In genomic region chr5:34656700-34657549, GRCh38 we compare ENCODE assay signal across 8 cellular contexts. TPM values are rescaled to one million over a fixed set of nuclear protein-coding genes. Genes with fewer than 3 reads are reported as not detected.
A peak's percentile ranks its signal among the peaks of the same experiment; 100 is the strongest.
DNase-seq lines count a peak whose midpoint lies in the region; ATAC-seq and TF ChIP-seq lines count a peak whose summit lies in the region.

No MANE protein-coding gene starts in this region.

- in situ Hi-C loops in G401 (cut with HindIII; ENCODE audit: low sequenced_read_pairs): no loop called here

- 0 to 3% (median 1%) methylated on average over 10 to 61 of the region's 61 CpGs for WGBS in adrenal gland, 4 donors
- no CpG with 5 or more reads among the region's 61 CpGs for WGBS in iPS DF 6.9 (ENCODE audit: insufficient coverage, insufficient read length)

- TF ChIP-seq POLR2A in adrenal gland (IDR thresholded peaks at IDR 0.05): no peak

- peaks cover 16 to 19% (median 16%) of the 10 kb centered on the region in 3 donors for H3K4me1 Mint-ChIP-seq in IgD-negative memory B cell

- H3K27me3 ChIP-seq in adrenal gland (no peaks in the 10 kb centered on the region), iPS DF 6.9 (ENCODE audit: control insufficient read depth, insufficient read depth, low read length) (no peaks in the 10 kb centered on the region), skeletal muscle tissue (ENCODE audit: control insufficient read depth in 3 of 3, insufficient read depth in 3 of 3, low read length in 3 of 3) (peaks cover 0 to 20% (median 10%) of the 10 kb centered on the region in 3 donors)

- peak overlapping the region; percentile 63 to 86 (median 78) for H3K4me3 Mint-ChIP-seq in IgD-negative memory B cell

- H3K9ac ChIP-seq in skeletal muscle tissue (ENCODE audit: low read depth in 1 of 3, low read length in 3 of 3): peak overlapping the region; percentile 62 to 80 (median 68)

- TF ChIP-seq CTCF in adrenal gland (IDR thresholded peaks at IDR 0.05): no peak

- DNase-seq in G401 (ENCODE audit: low spot score) (peak; percentile 19), adrenal gland (peak in 6 of 7 donors; percentile 18 to 35 (median 24)), iPS DF 6.9 (ENCODE audit: low read depth, low spot score) (no peak), DMS79 (lab: John Stamatoyannopoulos, UW) (no peak), GM19238 (ENCODE audit: insufficient read length, low spot score) (no peak)

- ATAC-seq in GM21390 (IDR thresholded peaks at IDR 0.05; ENCODE audit: unreplicated experiment): no peak

- H3K9me3 ChIP-seq in adrenal gland (replicated peaks in 1 of 3) (no peaks in the 10 kb centered on the region), iPS DF 6.9 (ENCODE audit: control insufficient read depth, insufficient read depth, low read length) (no peaks in the 10 kb centered on the region), skeletal muscle tissue (ENCODE audit: control insufficient read depth in 3 of 3, low read length in 3 of 3) (no peaks in the 10 kb centered on the region)

- H3K27me3 Mint-ChIP-seq in IgD-negative memory B cell: peaks cover 55% of the 10 kb centered on the region

- H3K9me3 Mint-ChIP-seq in IgD-negative memory B cell: no peaks in the 10 kb centered on the region

- peak overlapping the region in 4 of 5 donors; percentile 60 to 95 (median 87) for H3K27ac ChIP-seq in adrenal gland
- no peak overlapping the region for H3K27ac ChIP-seq in iPS DF 6.9 (ENCODE audit: low read length)
- peak overlapping the region; percentile 75 for H3K27ac ChIP-seq in skeletal muscle tissue (ENCODE audit: low read depth, low read length)

- H3K36me3 ChIP-seq in adrenal gland (replicated peaks in 1 of 2): no peaks in the 10 kb centered on the region
- H3K36me3 ChIP-seq in iPS DF 6.9 (ENCODE audit: control insufficient read depth, insufficient read depth, low read length): no peaks in the 10 kb centered on the region
- no peaks in the 10 kb centered on the region for H3K36me3 ChIP-seq in skeletal muscle tissue (ENCODE audit: control insufficient read depth in 3 of 3, insufficient read depth in 3 of 3, low read length in 3 of 3)

- intact Hi-C loops in adrenal gland (cut with DNase I): loop anchor here in 1 of 2 donors (10.0 kb wide), 1 partner anchor 132 kb away; no protein-coding TSS in a partner anchor

- no peak overlapping the region for H3K27ac Mint-ChIP-seq in IgD-negative memory B cell

- peaks cover 2% of the 10 kb centered on the region for H3K36me3 Mint-ChIP-seq in IgD-negative memory B cell

- H3K4me1 ChIP-seq in adrenal gland (replicated peaks in 1 of 2) (peaks cover 0 to 18% of the 10 kb centered on the region in 2 donors), iPS DF 6.9 (ENCODE audit: control insufficient read depth, insufficient read depth, low read length) (peaks cover 5% of the 10 kb centered on the region; the same call in 1 of the 2 replicates), skeletal muscle tissue (ENCODE audit: control insufficient read depth in 3 of 3, insufficient read depth in 3 of 3, low read length in 3 of 3) (peaks cover 10 to 21% (median 18%) of the 10 kb centered on the region in 3 donors)

- peak overlapping the region; percentile 2 to 97 (median 70) for H3K4me3 ChIP-seq in adrenal gland
- peak overlapping the region; percentile 93 for H3K4me3 ChIP-seq in iPS DF 6.9 (ENCODE audit: low read length)
- H3K4me3 ChIP-seq in skeletal muscle tissue (ENCODE audit: low read length in 3 of 3): peak overlapping the region; percentile 28 to 65 (median 46)

RNA-seq across cellular contexts. Expression of gene RAI14, which starts 0.8 kb away (rescaled TPM):
- total RNA-seq in G401 (2014; rRNA removed; shearing (Covaris generic)): 20.0 and 25.5 TPM in 2 replicates
- polyA plus RNA-seq in IgD-negative memory B cell (1.2 TPM), adrenal gland (10 to 100 TPM in 2 of 3 donors, 1 to 10 TPM in 1; 9.1 to 26.1 (median 13.5) TPM)
- total RNA-seq in adrenal gland (100 to 1,000 TPM in 1 of 8 donors, 10 to 100 TPM in 7; 12.5 to 158 (median 33.8) TPM), skeletal muscle tissue (11.5 TPM)

Comparison
In these comparisons a context has a peak if more than half of its experiments do, and no peak if none do; other contexts are left out.
1. DNase-seq: peak in G401 (single experiment) and adrenal gland (6 of 7); none in iPS DF 6.9 (single experiment), DMS79 (single experiment) and GM19238 (single experiment).
2. Peak in every context shown above with its lines, with median percentiles within 50 percentile points of each other: H3K4me3 ChIP-seq.